In the genomic region with DNA sequence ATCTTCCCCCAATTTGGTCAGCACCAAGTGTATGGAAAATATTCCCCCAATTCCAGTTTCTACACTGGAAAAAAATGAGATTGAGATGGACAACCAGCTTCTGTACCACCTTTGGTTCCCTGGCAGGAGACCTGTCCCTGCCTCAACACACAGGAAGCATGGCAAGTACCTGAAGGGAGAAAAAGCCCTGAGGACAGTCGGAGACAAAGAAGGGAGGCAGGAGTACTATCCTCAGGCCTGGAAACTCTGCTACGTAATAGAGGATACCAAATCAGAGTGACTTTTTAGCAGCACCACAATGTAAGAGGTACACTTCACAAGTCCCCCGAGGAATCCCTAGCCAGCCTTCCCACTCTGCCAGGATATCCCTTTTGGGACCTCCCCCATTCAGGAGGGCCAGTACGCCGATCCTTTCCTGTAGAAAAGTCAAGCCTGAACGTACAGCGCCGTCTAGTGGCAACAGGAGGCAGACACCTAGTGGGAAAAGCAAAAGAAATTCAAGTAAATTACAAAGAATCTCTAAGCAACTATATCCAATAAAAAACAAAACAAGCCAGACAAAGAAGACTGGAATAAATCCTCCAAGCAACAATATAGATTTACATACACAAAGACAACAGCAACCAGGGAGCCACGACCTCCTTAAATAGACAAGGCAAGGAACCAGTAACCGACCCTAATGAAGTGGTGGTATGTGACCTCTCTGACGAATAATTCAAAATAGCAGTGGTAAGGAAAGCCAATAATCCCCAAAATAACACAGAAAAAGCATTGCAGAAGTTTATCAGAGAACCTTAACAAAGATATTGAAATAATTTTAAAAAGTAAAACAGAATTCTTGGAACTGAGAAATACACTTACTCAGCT, we compare ENCODE assay signal across 9 cellular contexts.
DNase-seq lines count a peak whose midpoint lies in the region; ATAC-seq, FAIRE-seq and TF ChIP-seq lines count a peak whose summit lies in the region.
"Had no signal": no experiment of that assay in that cellular context is flagged by ENCODE, and none has a peak within 500 bp of the region (broad histone marks: within the 10 kb centered on the region; RNA-seq: fewer than 3 reads in every experiment).

No MANE protein-coding gene starts in this region.

- no peak for DNase-seq in GM12892 (ENCODE audit: insufficient read length)
- DNase-seq in SKM-1 treated with dmso at 0.1 percent for 144 hours (lab: John Stamatoyannopoulos, UW; ENCODE audit: unreplicated experiment): peak; percentile 29
- DNase-seq in left cardiac atrium: peak; percentile 31
- no peak for DNase-seq in kidney glomerular epithelial cell (lab: John Stamatoyannopoulos, UW)
- no peak for DNase-seq in small intestine
- DNase-seq in epidermal melanocyte (ENCODE audit: insufficient read length, low spot score): no peak

- intact Hi-C loops in left cardiac atrium (cut with DNase I): no loop called here

- H2AFZ ChIP-seq in ACC112 (ENCODE audit: low read length, unreplicated experiment): peak overlapping the region; percentile 52

- FAIRE-seq in GM12892 (lab: Jason Lieb, UNC) (peak; percentile 40), small intestine (lab: Jason Lieb, UNC) (no peak)

- 43 to 46% (median 43%) methylated on average over 11 of the region's 11 CpGs for WGBS in small intestine, 3 donors

- no peak for TF ChIP-seq POLR2A in GM12892 (IDR thresholded peaks at IDR 0.05; ENCODE audit: low read depth, low read length)

- H3K9me3 ChIP-seq in small intestine (ENCODE audit: control insufficient read depth, low read depth): no peaks in the 10 kb centered on the region

- no peaks in the 10 kb centered on the region for H3K79me2 ChIP-seq in ACC112 (ENCODE audit: control insufficient read depth, insufficient read depth, low read length, unreplicated experiment)

- ATAC-seq in HG03139 (IDR thresholded peaks at IDR 0.05; ENCODE audit: unreplicated experiment): peak; percentile 79
- no peak for ATAC-seq in left cardiac atrium
- ATAC-seq: stimulated activated naive CD8-positive, alpha-beta T cell treated with anti-CD3 and anti-CD28 coated beads, Interleukin-15, amount 100 ng/mL, for 72 hours had no signal

- H3K4me3 ChIP-seq in ACC112 (ENCODE audit: low read depth, low read length) (no peak overlapping the region), small intestine (ENCODE audit: low read depth in 1 of 2, low read length in 2 of 2) (no peak overlapping the region)

- H3K27me3 ChIP-seq in ACC112 (ENCODE audit: insufficient read depth, low read length): no peaks in the 10 kb centered on the region
- H3K27me3 ChIP-seq in small intestine (ENCODE audit: control insufficient read depth in 2 of 2, insufficient read depth in 2 of 2, low read length in 2 of 2): no peaks in the 10 kb centered on the region

- H3K4me1 ChIP-seq in ACC112 (ENCODE audit: control insufficient read depth, insufficient read depth, low read length, unreplicated experiment): no peaks in the 10 kb centered on the region
- no peaks in the 10 kb centered on the region for H3K4me1 ChIP-seq in small intestine (ENCODE audit: control insufficient read depth in 2 of 2, insufficient read depth in 1 of 2, low read depth in 1 of 2, low read length in 1 of 2)

- no peaks in the 10 kb centered on the region for H3K36me3 ChIP-seq in ACC112 (ENCODE audit: insufficient read depth, low read length)
- no peaks in the 10 kb centered on the region for H3K36me3 ChIP-seq in small intestine (ENCODE audit: control insufficient read depth in 2 of 2, insufficient read depth in 2 of 2, low read length in 2 of 2)

- H3K27ac ChIP-seq in ACC112 (ENCODE audit: low read depth, low read length) (no peak overlapping the region), small intestine (ENCODE audit: low read depth in 1 of 2, low read length in 1 of 2) (no peak overlapping the region)

Comparison
In these comparisons a context has a peak if more than half of its experiments do, and no peak if none do; other contexts are left out.
1. DNase-seq: peak in SKM-1 treated with dmso at 0.1 percent for 144 hours (single experiment) and left cardiac atrium (single experiment); none in GM12892 (single experiment), kidney glomerular epithelial cell (single experiment), small intestine (single experiment) and epidermal melanocyte (single experiment).